Comparison of ENCODE assay signal across 8 cellular contexts in genomic region chr1:169892176-169892818, GRCh38. TPM values are rescaled to one million over a fixed set of nuclear protein-coding genes. Genes with fewer than 3 reads are reported as not detected.
DNase-seq lines count a peak whose midpoint lies in the region; ATAC-seq and TF ChIP-seq lines count a peak whose summit lies in the region.

No MANE protein-coding gene starts in this region.

- peak overlapping the region; percentile 72 to 97 (median 92) for H3K4me3 Mint-ChIP-seq in CD4-positive, alpha-beta memory T cell
- H3K4me3 Mint-ChIP-seq in effector memory CD8-positive, alpha-beta T cell, result peak overlapping the region; percentile 87 to 89

- H3K36me3 Mint-ChIP-seq in CD4-positive, alpha-beta memory T cell, result peaks cover 8 to 24% of the 10 kb centered on the region in 2 donors
- H3K36me3 Mint-ChIP-seq in effector memory CD8-positive, alpha-beta T cell (ENCODE audit: insufficient read depth), result peaks cover 25% of the 10 kb centered on the region

- no peak for TF ChIP-seq CTCF in neutrophil (IDR thresholded peaks at IDR 0.05)

- CTCF ChIA-PET in CD4-positive, alpha-beta memory T cell (lab: Charles Lee; ENCODE audit: partially characterized antibody), result interaction anchor here (1.3 to 1.7 kb wide), 3 partner anchors 14 to 184 kb away, joined by 4 to 7 read pairs (median 5); partner anchors contain the start of gene KIFAP3

- intact Hi-C loops in CD4-positive, alpha-beta memory T cell (cut with micrococcal nuclease), result loop anchor here (2.0 to 10.0 kb wide), 6 partner anchors 37 to 1893 kb away; partner anchors contain the start of genes BLZF1, METTL13, SFT2D2 and TIPRL
- intact Hi-C loops in head of caudate nucleus (cut with DNase I), result loop anchor here (5.0 kb wide), 1 partner anchor 95 kb away; a partner anchor contains a TSS

- H3K9me3 Mint-ChIP-seq in CD4-positive, alpha-beta memory T cell, result peaks cover 0 to 2% (median 0%) of the 10 kb centered on the region in 8 donors
- H3K9me3 Mint-ChIP-seq in effector memory CD8-positive, alpha-beta T cell, result no peaks in the 10 kb centered on the region

- peak overlapping the region; percentile 88 to 97 (median 94) for H3K27ac Mint-ChIP-seq in CD4-positive, alpha-beta memory T cell
- peak overlapping the region; percentile 100 for H3K27ac Mint-ChIP-seq in effector memory CD8-positive, alpha-beta T cell

- peak in 1 of 5 donors; percentile 16 for DNase-seq in CD4-positive, alpha-beta memory T cell
- peak; percentile 3 for DNase-seq in NCI-H460 (ENCODE audit: extremely low read depth, low read depth)
- DNase-seq in effector memory CD8-positive, alpha-beta T cell, result no peak
- no peak for DNase-seq in SHP77 (lab: John Stamatoyannopoulos, UW)
- DNase-seq in head of caudate nucleus, result no peak
- no peak for DNase-seq in NCI-H1105 (lab: John Stamatoyannopoulos, UW)

- H3K4me1 ChIP-seq in CD4-positive, alpha-beta memory T cell (ENCODE audit: insufficient read depth, low read length), result peaks cover 53% of the 10 kb centered on the region
- H3K4me1 ChIP-seq in neutrophil (ENCODE audit: control insufficient read depth in 1 of 2, insufficient read depth in 1 of 2, low read depth in 1 of 2, low read length in 1 of 2), result peaks cover 19 to 40% of the 10 kb centered on the region in 2 experiments

- peak overlapping the region; percentile 58 to 59 for H3K4me3 ChIP-seq in CD4-positive, alpha-beta memory T cell (ENCODE audit: low read length in 2 of 2)
- H3K4me3 ChIP-seq in neutrophil (ENCODE audit: low read depth in 1 of 2, low read length in 1 of 2), result peak overlapping the region; percentile 88 to 89

- H3K4me1 Mint-ChIP-seq in CD4-positive, alpha-beta memory T cell, result peaks cover 40 to 58% (median 48%) of the 10 kb centered on the region in 4 donors
- peaks cover 32 to 36% of the 10 kb centered on the region in 2 donors for H3K4me1 Mint-ChIP-seq in effector memory CD8-positive, alpha-beta T cell (ENCODE audit: low read depth in 2 of 2)

- peak overlapping the region; percentile 98 for H3K27ac ChIP-seq in CD4-positive, alpha-beta memory T cell (ENCODE audit: low read depth, low read length)
- H3K27ac ChIP-seq in neutrophil, result peak overlapping the region; percentile 97

- POLR2A ChIA-PET in CD4-positive, alpha-beta memory T cell (lab: Charles Lee; ENCODE audit: partially characterized antibody), result interaction anchor here (0.9 to 5.0 kb wide), 10 partner anchors 10 to 1593 kb away, joined by 4 to 59 read pairs (median 16); partner anchors contain the start of genes GORAB, KIFAP3, METTL18 and PRRC2C

- ATAC-seq in effector memory CD8-positive, alpha-beta T cell (replicated peaks), result no peak
- no peak for ATAC-seq in GM18520 (IDR thresholded peaks at IDR 0.05; ENCODE audit: unreplicated experiment)

- no peaks in the 10 kb centered on the region for H3K27me3 Mint-ChIP-seq in CD4-positive, alpha-beta memory T cell
- H3K27me3 Mint-ChIP-seq in effector memory CD8-positive, alpha-beta T cell, result peaks cover 0 to 4% of the 10 kb centered on the region in 2 donors

- no peaks in the 10 kb centered on the region for H3K27me3 ChIP-seq in CD4-positive, alpha-beta memory T cell (ENCODE audit: insufficient read depth, low read length)
- H3K27me3 ChIP-seq in neutrophil, result peaks cover 7% of the 10 kb centered on the region

- no peaks in the 10 kb centered on the region for H3K9me3 ChIP-seq in CD4-positive, alpha-beta memory T cell (ENCODE audit: control insufficient read depth in 1 of 2, low read length in 2 of 2)
- no peaks in the 10 kb centered on the region for H3K9me3 ChIP-seq in neutrophil

- peaks cover 6% of the 10 kb centered on the region for H3K36me3 ChIP-seq in CD4-positive, alpha-beta memory T cell (ENCODE audit: insufficient read depth, low read length)
- peaks cover 16% of the 10 kb centered on the region for H3K36me3 ChIP-seq in neutrophil

RNA-seq across cellular contexts. Expression of gene SCYL3, which starts 1.4 kb away (rescaled TPM):
- total RNA-seq in CD4-positive, alpha-beta memory T cell, result 10 to 100 TPM; 23.5 to 24.3 TPM
- polyA plus RNA-seq in CD4-positive, alpha-beta memory T cell, result 10 to 100 TPM; 14.4 to 15.7 TPM
- 5.7 and 8.4 TPM in 2 replicates for total RNA-seq in NCI-H460 (2014; rRNA removed; shearing (Covaris generic))
- 4.9 and 8.8 TPM in 2 replicates for polyA plus RNA-seq in NCI-H460 (2014; cell fraction: nucleus; rRNA removed)
